Comparison of ENCODE assay signal across 26 cellular contexts in the genomic region with DNA sequence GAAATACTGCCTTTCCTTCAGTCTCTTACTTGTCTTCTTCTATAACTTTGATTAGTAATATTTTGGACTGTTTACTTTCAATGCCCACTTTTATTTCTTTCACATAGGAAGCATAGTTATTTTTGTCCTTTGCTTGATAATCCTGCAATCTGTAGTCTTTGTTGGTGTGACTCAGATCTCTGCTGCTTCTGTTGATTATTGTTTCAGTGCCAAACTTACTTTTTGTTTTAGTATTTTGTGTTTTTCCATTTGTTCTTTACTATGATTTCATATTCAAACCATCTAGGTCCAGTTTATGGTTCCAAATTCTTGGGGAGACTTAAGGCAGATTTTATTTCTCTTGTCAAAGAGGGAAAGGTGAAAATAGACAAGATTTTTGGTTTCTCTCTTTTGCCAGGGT.
"Had no signal": no experiment of that assay in that cellular context is flagged by ENCODE, and none has a peak within 500 bp of the region (broad histone marks: within the 10 kb centered on the region; RNA-seq: fewer than 3 reads in every experiment).

No MANE protein-coding gene starts in this region.

- H3K27me3 Mint-ChIP-seq: activated CD4-positive, alpha-beta memory T cell treated with anti-CD3 and anti-CD28 coated beads, Interleukin-2, amount 10 ng/mL, durations not matched to agents 7 days and 5 days had no signal

- H3K27ac Mint-ChIP-seq: activated CD4-positive, alpha-beta memory T cell treated with anti-CD3 and anti-CD28 coated beads, Interleukin-2, amount 10 ng/mL, durations not matched to agents 7 days and 5 days; activated naive CD4-positive, alpha-beta T cell treated with anti-CD3 and anti-CD28 coated beads, Interleukin-2, amount 50 U/mL, for 72 hours; activated T-helper 1 cell treated with anti-CD3 and anti-CD28 coated beads, Interleukin-12 subunit alpha, Interleukin-12 subunit beta, Interleukin-2, Interleukin-4 antibody, amounts not matched to agents 30 ng/mL and 10 ng/mL and 1 ng/mL, durations not matched to agents 14 hours and 24 hours and 36 hours; effector memory CD8-positive, alpha-beta T cell; naive thymus-derived CD8-positive, alpha-beta T cell; neural progenitor cell; stimulated activated naive B cell treated with anti-CD40 and anti-IgM and Interleukin-4, amounts not matched to agents 10 μg/mL and 1 μg/mL and 100 μg/mL, for 72 hours; T-helper 17 cell; type B pancreatic cell had no signal

- H3K9me3 ChIP-seq: adrenal gland, ascending aorta, left ventricle myocardium inferior, testis, vagina had no signal

- DNase-seq: activated CD4-positive, alpha-beta memory T cell treated with anti-CD3 and anti-CD28 coated beads, Interleukin-2, amount 10 ng/mL, durations not matched to agents 7 days and 5 days; activated CD4-positive, alpha-beta T cell treated with anti-CD3 and anti-CD28 coated beads for 48 hours; activated gamma-delta T cell treated with Interleukin-2 at 50 U/mL for 16 hours; adrenal gland; brain microvascular endothelial cell; caudate nucleus; dorsolateral prefrontal cortex; effector memory CD8-positive, alpha-beta T cell; foreskin melanocyte; hippocampal formation; left ventricle myocardium inferior; naive thymus-derived CD8-positive, alpha-beta T cell; posterior cingulate gyrus; stimulated activated CD4-positive, alpha-beta T cell treated with anti-CD3 and anti-CD28 coated beads, Interleukin-2, amount 100 ng/mL, for 48 hours; stimulated activated CD8-positive, alpha-beta memory T cell treated with anti-CD3 and anti-CD28 coated beads, Interleukin-4, amount 100 ng/mL, for 48 hours; stimulated activated naive B cell treated with anti-CD40 and anti-IgM and Interleukin-4, amounts not matched to agents 10 μg/mL and 1 μg/mL and 100 μg/mL, for 72 hours; T-helper 17 cell; testis had no signal

- H3K4me1 Mint-ChIP-seq: naive thymus-derived CD8-positive, alpha-beta T cell; stimulated activated naive B cell treated with anti-CD40 and anti-IgM and Interleukin-4, amounts not matched to agents 10 μg/mL and 1 μg/mL and 100 μg/mL, for 72 hours; T-helper 17 cell had no signal

- H3K9me3 Mint-ChIP-seq: activated CD4-positive, alpha-beta memory T cell treated with anti-CD3 and anti-CD28 coated beads, Interleukin-2, amount 10 ng/mL, durations not matched to agents 7 days and 5 days; activated naive CD4-positive, alpha-beta T cell treated with anti-CD3 and anti-CD28 coated beads, Interleukin-2, amount 50 U/mL, for 72 hours; activated T-helper 1 cell treated with anti-CD3 and anti-CD28 coated beads, Interleukin-12 subunit alpha, Interleukin-12 subunit beta, Interleukin-2, Interleukin-4 antibody, amounts not matched to agents 30 ng/mL and 10 ng/mL and 1 ng/mL, durations not matched to agents 14 hours and 24 hours and 36 hours; effector memory CD8-positive, alpha-beta T cell; stimulated activated naive B cell treated with anti-CD40 and anti-IgM and Interleukin-4, amounts not matched to agents 10 μg/mL and 1 μg/mL and 100 μg/mL, for 72 hours had no signal

- H3K4me3 Mint-ChIP-seq: activated CD4-positive, alpha-beta memory T cell treated with anti-CD3 and anti-CD28 coated beads, Interleukin-2, amount 10 ng/mL, durations not matched to agents 7 days and 5 days; activated T-helper 1 cell treated with anti-CD3 and anti-CD28 coated beads, Interleukin-12 subunit alpha, Interleukin-12 subunit beta, Interleukin-2, Interleukin-4 antibody, amounts not matched to agents 30 ng/mL and 10 ng/mL and 1 ng/mL, durations not matched to agents 14 hours and 24 hours and 36 hours; effector memory CD8-positive, alpha-beta T cell; naive thymus-derived CD8-positive, alpha-beta T cell; neural progenitor cell; stimulated activated naive B cell treated with anti-CD40 and anti-IgM and Interleukin-4, amounts not matched to agents 10 μg/mL and 1 μg/mL and 100 μg/mL, for 72 hours; T-helper 17 cell; type B pancreatic cell had no signal

- H3K9ac ChIP-seq: neural progenitor cell had no signal

- H3K4me2 ChIP-seq: neural progenitor cell had no signal

- H3K36me3 Mint-ChIP-seq: activated naive CD4-positive, alpha-beta T cell treated with anti-CD3 and anti-CD28 coated beads, Interleukin-2, amount 50 U/mL, for 72 hours; naive thymus-derived CD8-positive, alpha-beta T cell; neural progenitor cell; stimulated activated naive B cell treated with anti-CD40 and anti-IgM and Interleukin-4, amounts not matched to agents 10 μg/mL and 1 μg/mL and 100 μg/mL, for 72 hours; type B pancreatic cell had no signal

- H3K36me3 ChIP-seq: adrenal gland, ascending aorta, brain microvascular endothelial cell, left ventricle myocardium inferior, neural progenitor cell, vagina had no signal

- H3K4me1 ChIP-seq: adrenal gland, ascending aorta, testis had no signal

- H3K4me3 ChIP-seq: adrenal gland, ascending aorta, dorsolateral prefrontal cortex, left ventricle myocardium inferior, neural progenitor cell, testis, vagina had no signal

- H2AFZ ChIP-seq: neural progenitor cell had no signal

- H3K27me3 ChIP-seq: adrenal gland, ascending aorta, brain microvascular endothelial cell, neural progenitor cell, testis, vagina had no signal

- H3K27ac ChIP-seq: adrenal gland, ascending aorta, brain microvascular endothelial cell, dorsolateral prefrontal cortex, left ventricle myocardium inferior, neural progenitor cell, testis, vagina had no signal

- ATAC-seq: activated naive CD4-positive, alpha-beta T cell treated with anti-CD3 and anti-CD28 coated beads, Interleukin-2, amount 50 U/mL, for 72 hours; effector memory CD8-positive, alpha-beta T cell; esophagus mucosa; naive thymus-derived CD8-positive, alpha-beta T cell; sciatic nerve; stimulated activated naive B cell treated with anti-CD40 and anti-IgM and Interleukin-4, amounts not matched to agents 10 μg/mL and 1 μg/mL and 100 μg/mL, for 72 hours; T-helper 17 cell had no signal
